ENCODE assay signal across 8 cellular contexts in genomic region chr16:68529608-68529930, GRCh38. TPM values are rescaled to one million over a fixed set of nuclear protein-coding genes. Genes with fewer than 3 reads are reported as not detected.
DNase-seq lines count a peak whose midpoint lies in the region; ATAC-seq and TF ChIP-seq lines count a peak whose summit lies in the region.

No MANE protein-coding gene starts in this region.

- peaks cover 0 to 5% of the 10 kb centered on the region in 2 donors for H3K36me3 Mint-ChIP-seq in naive B cell

- H3K27me3 ChIP-seq in colonic mucosa: no peaks in the 10 kb centered on the region

- DNase-seq in colonic mucosa (no peak), naive B cell (no peak), OCI-M2 (lab: John Stamatoyannopoulos, UW; ENCODE audit: unreplicated experiment) (no peak)

- peaks cover 16 to 32% (median 21%) of the 10 kb centered on the region in 3 donors for H3K4me1 Mint-ChIP-seq in naive B cell

- intact Hi-C loops in colonic mucosa (cut with DNase I): no loop called here

- peak overlapping the region; percentile 76 to 93 (median 90) for H3K27ac Mint-ChIP-seq in naive B cell

- peaks cover 7% of the 10 kb centered on the region for H3K4me1 ChIP-seq in colonic mucosa

- H3K9ac ChIP-seq in colonic mucosa (ENCODE audit: low read depth in 2 of 2, low read length in 2 of 2): peak overlapping the region in 1 of 2 donors; percentile 76

- H3K4me3 Mint-ChIP-seq in naive B cell: peak overlapping the region; percentile 82 to 96 (median 91)

- peaks cover 0 to 5% (median 0%) of the 10 kb centered on the region in 7 donors for H3K9me3 Mint-ChIP-seq in naive B cell

- ATAC-seq in GM18873 (IDR thresholded peaks at IDR 0.05; ENCODE audit: low FRiP score, unreplicated experiment) (peak; percentile 12), HG03439 (IDR thresholded peaks at IDR 0.05; ENCODE audit: unreplicated experiment) (peak; percentile 20), naive B cell (ENCODE audit: low read depth in 2 of 2) (peak; percentile 1 to 2), GM19035 (IDR thresholded peaks at IDR 0.05; ENCODE audit: unreplicated experiment) (no peak), HG03097 (IDR thresholded peaks at IDR 0.05; ENCODE audit: low FRiP score, unreplicated experiment) (no peak), HG02588 (IDR thresholded peaks at IDR 0.05; ENCODE audit: unreplicated experiment) (no peak)

- no peak for TF ChIP-seq CTCF in colonic mucosa (IDR thresholded peaks at IDR 0.05)

- H3K4me3 ChIP-seq in colonic mucosa: peak overlapping the region; percentile 92

- H3K27ac ChIP-seq in colonic mucosa: no peak overlapping the region

- no peaks in the 10 kb centered on the region for H3K9me3 ChIP-seq in colonic mucosa

- no peaks in the 10 kb centered on the region for H3K36me3 ChIP-seq in colonic mucosa

- no peaks in the 10 kb centered on the region for H3K27me3 Mint-ChIP-seq in naive B cell

RNA-seq across cellular contexts. Expression of gene ZFP90, which starts 9.5 kb away (rescaled TPM):
- total RNA-seq in colonic mucosa: 10 to 100 TPM; 10.2 to 10.3 TPM
- 10 to 100 TPM; 11.0 to 17.4 (median 13.5) TPM for polyA plus RNA-seq in naive B cell (ENCODE audit: low read depth in 6 of 6)

Comparison
In these comparisons a context has a peak if more than half of its experiments do, and no peak if none do; other contexts are left out.
1. ATAC-seq: peak in GM18873 (single experiment), HG03439 (single experiment) and naive B cell (2 of 2); none in GM19035 (single experiment), HG03097 (single experiment) and HG02588 (single experiment).